Comparison of ENCODE assay signal across 36 cellular contexts in genomic region chr11:124887667-124888013, GRCh38. TPM values are rescaled to one million over a fixed set of nuclear protein-coding genes. Genes with fewer than 3 reads are reported as not detected.
"Had no signal": no experiment of that assay in that cellular context is flagged by ENCODE, and none has a peak within 500 bp of the region (broad histone marks: within the 10 kb centered on the region; RNA-seq: fewer than 3 reads in every experiment).

No MANE protein-coding gene starts in this region.

- H3K4me1 ChIP-seq: breast epithelium, Peyer's patch had no signal

- H3K9me3 ChIP-seq: adrenal gland, body of pancreas, breast epithelium, MG63, Peyer's patch, SJSA1 had no signal

- ATAC-seq: activated naive CD4-positive, alpha-beta T cell treated with anti-CD3 and anti-CD28 coated beads, Interleukin-2, amount 50 U/mL, for 72 hours; activated T-cell treated with anti-CD3 and anti-CD28 coated beads, Interleukin-2, amount 50 U/mL, for 4 hours; body of pancreas had no signal

- H3K27ac Mint-ChIP-seq: activated B cell treated with CpG ODN at 0.5 μM for 24 hours; activated CD4-positive, alpha-beta memory T cell treated with anti-CD3 and anti-CD28 coated beads for 36 hours; activated naive CD4-positive, alpha-beta T cell treated with anti-CD3 and anti-CD28 coated beads, Interleukin-2, amount 50 U/mL, for 72 hours; activated T-helper 1 cell treated with anti-CD3 and anti-CD28 coated beads, Interleukin-12 subunit alpha, Interleukin-12 subunit beta, Interleukin-2, Interleukin-4 antibody, amounts not matched to agents 30 ng/mL and 10 ng/mL and 1 ng/mL, durations not matched to agents 14 hours and 24 hours and 36 hours had no signal

- H3K27ac ChIP-seq: adrenal gland, body of pancreas, breast epithelium, Peyer's patch, SJSA1, VCaP had no signal

- H3K36me3 ChIP-seq: adrenal gland, breast epithelium, MG63, Peyer's patch, SJSA1 had no signal

- H3K27me3 ChIP-seq: adrenal gland, body of pancreas, breast epithelium, MG63, Peyer's patch, SJSA1 had no signal

- FAIRE-seq: astrocyte had no signal

- H3K4me3 Mint-ChIP-seq: activated B cell treated with CpG ODN at 0.5 μM for 24 hours; activated CD4-positive, alpha-beta memory T cell treated with anti-CD3 and anti-CD28 coated beads for 36 hours; activated T-cell treated with anti-CD3 and anti-CD28 coated beads, Interleukin-2, amount 50 U/mL, for 4 hours; activated T-helper 1 cell treated with anti-CD3 and anti-CD28 coated beads, Interleukin-12 subunit alpha, Interleukin-12 subunit beta, Interleukin-2, Interleukin-4 antibody, amounts not matched to agents 30 ng/mL and 10 ng/mL and 1 ng/mL, durations not matched to agents 14 hours and 24 hours and 36 hours had no signal

- H3K9me3 Mint-ChIP-seq: activated B cell treated with CpG ODN at 0.5 μM for 24 hours; activated CD4-positive, alpha-beta memory T cell treated with anti-CD3 and anti-CD28 coated beads for 36 hours; activated naive CD4-positive, alpha-beta T cell treated with anti-CD3 and anti-CD28 coated beads, Interleukin-2, amount 50 U/mL, for 72 hours; activated T-cell treated with anti-CD3 and anti-CD28 coated beads, Interleukin-2, amount 50 U/mL, for 4 hours; activated T-helper 1 cell treated with anti-CD3 and anti-CD28 coated beads, Interleukin-12 subunit alpha, Interleukin-12 subunit beta, Interleukin-2, Interleukin-4 antibody, amounts not matched to agents 30 ng/mL and 10 ng/mL and 1 ng/mL, durations not matched to agents 14 hours and 24 hours and 36 hours had no signal

- H3K4me1 Mint-ChIP-seq: activated B cell treated with CpG ODN at 0.5 μM for 24 hours had no signal

- H3K4me3 ChIP-seq: adrenal gland, body of pancreas, breast epithelium, MG63, Peyer's patch, SJSA1 had no signal

- H3K36me3 Mint-ChIP-seq: activated CD4-positive, alpha-beta memory T cell treated with anti-CD3 and anti-CD28 coated beads for 36 hours; activated naive CD4-positive, alpha-beta T cell treated with anti-CD3 and anti-CD28 coated beads, Interleukin-2, amount 50 U/mL, for 72 hours had no signal

- DNase-seq: activated B cell treated with CpG ODN at 0.5 μM for 24 hours; activated CD4-positive, alpha-beta memory T cell treated with anti-CD3 and anti-CD28 coated beads for 36 hours; activated CD4-positive, alpha-beta T cell treated with anti-CD3 and anti-CD28 coated beads for 4 hours; activated CD4-positive, alpha-beta T cell treated with anti-CD3 and anti-CD28 coated beads, Interleukin-2, amount 50 U/mL, for 1 hour; activated CD4-positive, CD25-positive, alpha-beta regulatory T cell treated with anti-CD3 and anti-CD28 coated beads, Interleukin-2, amount 50 U/mL, for 72 hours; activated CD8-positive, alpha-beta memory T cell treated with anti-CD3 and anti-CD28 coated beads, Interleukin-2, amount 50 U/mL, for 4 hours; activated naive CD4-positive, alpha-beta T cell treated with Interleukin-2 at 50 U/mL for 16 hours; activated T-cell treated with anti-CD3 and anti-CD28 coated beads for 4 hours; activated T-cell treated with anti-CD3 and anti-CD28 coated beads, Interleukin-2, amount 50 U/mL, for 4 hours; body of pancreas; Kasumi-1; KG1; MG63; NCI-H1048; NCI-H1105 treated with DMSO at 0.1 percent for 48 hours; NCI-H1436 treated with DMSO at 0.1 percent for 48 hours; NCI-H1694 treated with DMSO at 0.1 percent for 48 hours; NCI-H2029; NCI-H345; NCI-H524 treated with DMSO at 0.1 percent for 48 hours; Peyer's patch; RPMI8226; SHP77 treated with DMSO at 0.1 percent for 48 hours; SW 1271; T-helper 1 cell; T-helper 2 cell; T-helper 9 cell had no signal

RNA-seq across cellular contexts. Expression of gene ROBO4, which starts 10.0 kb away (rescaled TPM):
- total RNA-seq: activated B cell treated with CpG ODN at 0.5 μM for 24 hours; activated CD4-positive, alpha-beta memory T cell treated with anti-CD3 and anti-CD28 coated beads for 36 hours; activated naive CD4-positive, alpha-beta T cell treated with anti-CD3 and anti-CD28 coated beads, Interleukin-2, amount 50 U/mL, for 72 hours; activated T-cell treated with anti-CD3 and anti-CD28 coated beads, Interleukin-2, amount 50 U/mL, for 4 hours; activated T-helper 1 cell treated with anti-CD3 and anti-CD28 coated beads, Interleukin-12 subunit alpha, Interleukin-12 subunit beta, Interleukin-2, Interleukin-4 antibody, amounts not matched to agents 30 ng/mL and 10 ng/mL and 1 ng/mL, durations not matched to agents 14 hours and 24 hours and 36 hours; NCI-H460 had no signal

RNA-seq across cellular contexts. Expression of gene HEPN1, which starts 31.4 kb away (rescaled TPM):
- total RNA-seq: activated B cell treated with CpG ODN at 0.5 μM for 24 hours; activated CD4-positive, alpha-beta memory T cell treated with anti-CD3 and anti-CD28 coated beads for 36 hours; activated naive CD4-positive, alpha-beta T cell treated with anti-CD3 and anti-CD28 coated beads, Interleukin-2, amount 50 U/mL, for 72 hours; activated T-cell treated with anti-CD3 and anti-CD28 coated beads, Interleukin-2, amount 50 U/mL, for 4 hours; activated T-helper 1 cell treated with anti-CD3 and anti-CD28 coated beads, Interleukin-12 subunit alpha, Interleukin-12 subunit beta, Interleukin-2, Interleukin-4 antibody, amounts not matched to agents 30 ng/mL and 10 ng/mL and 1 ng/mL, durations not matched to agents 14 hours and 24 hours and 36 hours; astrocyte; body of pancreas; breast epithelium; cardiac septum; NCI-H460; Peyer's patch; SJSA1 had no signal

RNA-seq across cellular contexts. Expression of gene HEPACAM, which starts 48.2 kb away (rescaled TPM):
- total RNA-seq: activated B cell treated with CpG ODN at 0.5 μM for 24 hours; activated CD4-positive, alpha-beta memory T cell treated with anti-CD3 and anti-CD28 coated beads for 36 hours; activated naive CD4-positive, alpha-beta T cell treated with anti-CD3 and anti-CD28 coated beads, Interleukin-2, amount 50 U/mL, for 72 hours; activated T-cell treated with anti-CD3 and anti-CD28 coated beads, Interleukin-2, amount 50 U/mL, for 4 hours; activated T-helper 1 cell treated with anti-CD3 and anti-CD28 coated beads, Interleukin-12 subunit alpha, Interleukin-12 subunit beta, Interleukin-2, Interleukin-4 antibody, amounts not matched to agents 30 ng/mL and 10 ng/mL and 1 ng/mL, durations not matched to agents 14 hours and 24 hours and 36 hours; astrocyte; NCI-H460; SJSA1 had no signal
